ENCODE assay signal across 18 cellular contexts in genomic region chr2:124520953-124521352, GRCh38.
"Had no signal": no experiment of that assay in that cellular context is flagged by ENCODE, and none has a peak within 500 bp of the region (broad histone marks: within the 10 kb centered on the region; RNA-seq: fewer than 3 reads in every experiment).

No MANE protein-coding gene starts in this region.

- H3K4me1 Mint-ChIP-seq: central memory CD8-positive, alpha-beta T cell had no signal

- H3K27ac Mint-ChIP-seq: mesothelial cell of epicardium had no signal

- H3K27me3 Mint-ChIP-seq: central memory CD8-positive, alpha-beta T cell had no signal

- H3K27ac ChIP-seq: coronary artery, esophagus muscularis mucosa, foreskin keratinocyte, gastroesophageal sphincter, heart left ventricle, hepatocyte, left ventricle myocardium inferior, lower lobe of right lung had no signal

- DNase-seq: cerebellar nuclear complex; dermis blood vessel endothelial cell; dorsolateral prefrontal cortex; effector CD4-positive, alpha-beta T cell; effector memory CD4-positive, alpha-beta T cell; foreskin keratinocyte; heart left ventricle; left cardiac atrium; left ventricle myocardium inferior; lower lobe of right lung; mesenchymal stem cell; mucosa of descending colon had no signal

- H2AFZ ChIP-seq: hepatocyte had no signal

- H3K36me3 Mint-ChIP-seq: mesothelial cell of epicardium had no signal

- H3K9me3 ChIP-seq: esophagus muscularis mucosa, gastroesophageal sphincter, heart left ventricle, left ventricle myocardium inferior, lower lobe of right lung, mucosa of descending colon had no signal

- H3K4me2 ChIP-seq: hepatocyte had no signal

- H3K4me1 ChIP-seq: foreskin keratinocyte, lower lobe of right lung had no signal

- H3K27me3 ChIP-seq: dorsolateral prefrontal cortex, esophagus muscularis mucosa, foreskin keratinocyte, gastroesophageal sphincter, heart left ventricle, hepatocyte had no signal

- H3K36me3 ChIP-seq: esophagus muscularis mucosa, gastroesophageal sphincter, heart left ventricle, left ventricle myocardium inferior, lower lobe of right lung had no signal

- H3K4me3 ChIP-seq: coronary artery, dorsolateral prefrontal cortex, esophagus muscularis mucosa, gastroesophageal sphincter, heart left ventricle, hepatocyte, left ventricle myocardium inferior, lower lobe of right lung, mucosa of descending colon had no signal

- H3K4me3 Mint-ChIP-seq: central memory CD8-positive, alpha-beta T cell; mesothelial cell of epicardium had no signal

- ATAC-seq: foreskin keratinocyte, gastroesophageal sphincter, heart left ventricle, left cardiac atrium, lower lobe of right lung, mucosa of descending colon had no signal
